1 cellular context compared by ENCODE assay signal in the genomic region with DNA sequence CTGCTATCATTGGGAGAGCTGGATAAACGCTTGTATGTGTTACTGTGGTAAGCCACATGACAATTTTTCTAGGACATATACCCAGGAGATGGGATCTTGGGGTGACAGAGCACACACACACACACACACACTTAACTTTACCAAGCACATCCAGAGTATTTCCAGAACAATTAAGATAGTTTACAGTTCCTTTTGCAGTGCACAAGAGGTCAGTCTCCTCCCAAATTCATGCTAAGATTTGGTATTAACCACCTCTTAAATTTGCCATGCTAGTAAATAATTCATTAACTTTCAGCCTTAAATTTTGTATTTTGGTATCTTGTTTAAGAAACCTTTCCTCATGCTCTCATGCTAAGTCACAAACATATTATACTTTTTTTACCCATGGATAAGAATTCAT.
TF ChIP-seq lines count a peak whose summit lies in the region.

No MANE protein-coding gene starts in this region.

TF ChIP-seq in GM12878, 131 proteins besides CTCF, POLR2A, EP300 and RAD21 (continued from another document):
- TF ChIP-seq, protein P1, sequence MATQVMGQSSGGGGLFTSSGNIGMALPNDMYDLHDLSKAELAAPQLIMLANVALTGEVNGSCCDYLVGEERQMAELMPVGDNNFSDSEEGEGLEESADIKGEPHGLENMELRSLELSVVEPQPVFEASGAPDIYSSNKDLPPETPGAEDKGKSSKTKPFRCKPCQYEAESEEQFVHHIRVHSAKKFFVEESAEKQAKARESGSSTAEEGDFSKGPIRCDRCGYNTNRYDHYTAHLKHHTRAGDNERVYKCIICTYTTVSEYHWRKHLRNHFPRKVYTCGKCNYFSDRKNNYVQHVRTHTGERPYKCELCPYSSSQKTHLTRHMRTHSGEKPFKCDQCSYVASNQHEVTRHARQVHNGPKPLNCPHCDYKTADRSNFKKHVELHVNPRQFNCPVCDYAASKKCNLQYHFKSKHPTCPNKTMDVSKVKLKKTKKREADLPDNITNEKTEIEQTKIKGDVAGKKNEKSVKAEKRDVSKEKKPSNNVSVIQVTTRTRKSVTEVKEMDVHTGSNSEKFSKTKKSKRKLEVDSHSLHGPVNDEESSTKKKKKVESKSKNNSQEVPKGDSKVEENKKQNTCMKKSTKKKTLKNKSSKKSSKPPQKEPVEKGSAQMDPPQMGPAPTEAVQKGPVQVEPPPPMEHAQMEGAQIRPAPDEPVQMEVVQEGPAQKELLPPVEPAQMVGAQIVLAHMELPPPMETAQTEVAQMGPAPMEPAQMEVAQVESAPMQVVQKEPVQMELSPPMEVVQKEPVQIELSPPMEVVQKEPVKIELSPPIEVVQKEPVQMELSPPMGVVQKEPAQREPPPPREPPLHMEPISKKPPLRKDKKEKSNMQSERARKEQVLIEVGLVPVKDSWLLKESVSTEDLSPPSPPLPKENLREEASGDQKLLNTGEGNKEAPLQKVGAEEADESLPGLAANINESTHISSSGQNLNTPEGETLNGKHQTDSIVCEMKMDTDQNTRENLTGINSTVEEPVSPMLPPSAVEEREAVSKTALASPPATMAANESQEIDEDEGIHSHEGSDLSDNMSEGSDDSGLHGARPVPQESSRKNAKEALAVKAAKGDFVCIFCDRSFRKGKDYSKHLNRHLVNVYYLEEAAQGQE (IDR thresholded peaks at IDR 0.05; ENCODE audit: low read depth, low read length): no peak
- no peak for TF ChIP-seq EZH2 (IDR thresholded peaks at IDR 0.05; ENCODE audit: borderline replicate concordance, control insufficient read depth, low read depth, low read length)
TF ChIP-seq in GM12878: peak in this region for 0.
